In the genomic region with DNA sequence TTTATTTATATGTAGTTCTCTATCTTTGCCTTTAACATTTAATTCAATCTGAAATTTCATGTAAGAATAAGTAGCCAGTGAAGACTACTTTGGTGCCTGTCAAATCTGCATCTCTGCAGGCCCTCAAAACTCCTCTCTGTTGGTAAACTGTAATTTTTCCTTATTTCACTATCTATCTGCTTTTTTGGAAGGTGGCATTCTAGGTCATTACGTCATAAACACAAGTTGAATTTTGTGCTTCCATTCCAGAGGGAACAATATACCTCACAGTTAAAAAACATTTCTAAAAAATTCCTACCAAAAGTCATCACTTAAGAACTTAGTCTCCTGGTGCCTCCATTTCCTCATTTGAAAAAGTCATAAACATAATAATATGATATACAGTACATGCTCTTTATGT, we compare ENCODE assay signal across 26 cellular contexts.
"Had no signal": no experiment of that assay in that cellular context is flagged by ENCODE, and none has a peak within 500 bp of the region (broad histone marks: within the 10 kb centered on the region; RNA-seq: fewer than 3 reads in every experiment).

No MANE protein-coding gene starts in this region.

- DNase-seq: activated CD4-positive, alpha-beta T cell treated with anti-CD3 and anti-CD28 coated beads for 1 hour; activated CD4-positive, alpha-beta T cell treated with anti-CD3 and anti-CD28 coated beads, Interleukin-2, amount 10 ng/mL, durations not matched to agents 7 days and 5 days; activated CD4-positive, alpha-beta T cell treated with anti-CD3 and anti-CD28 coated beads, Interleukin-2, amount 50 U/mL, for 48 hours; activated CD4-positive, CD25-positive, alpha-beta regulatory T cell; activated CD8-positive, alpha-beta T cell treated with anti-CD3 and anti-CD28 coated beads, Interleukin-2, amount 10 ng/mL, durations not matched to agents 7 days and 5 days; activated gamma-delta T cell; activated naive CD4-positive, alpha-beta T cell treated with Interleukin-2 at 50 U/mL for 16 hours; activated naive CD8-positive, alpha-beta T cell treated with anti-CD3 and anti-CD28 coated beads, Interleukin-2, amount 10 ng/mL, durations not matched to agents 7 days and 5 days; activated T-cell treated with anti-CD3 and anti-CD28 coated beads, Interleukin-2, amount 50 U/mL, for 24 hours; amygdala; MM.1S; MV-4-11; NCI-H1092; NCI-H1436 treated with DMSO at 0.1 percent for 48 hours; NCI-H1694 treated with DMSO at 0.1 percent for 48 hours; NCI-H2029; NCI-H345; NCI-H524 treated with DMSO at 0.1 percent for 48 hours; Right ventricle myocardium superior; T1000; WERI-Rb-1 had no signal

- H3K9me3 ChIP-seq: ascending aorta had no signal

- H3K36me3 ChIP-seq: ascending aorta, cardiac muscle cell had no signal

- H3K36me3 Mint-ChIP-seq: activated naive CD8-positive, alpha-beta T cell treated with anti-CD3 and anti-CD28 coated beads, Interleukin-2, amount 10 ng/mL, durations not matched to agents 7 days and 5 days had no signal

- H3K9ac ChIP-seq: KMS-11 had no signal

- H3K4me3 Mint-ChIP-seq: activated CD4-positive, alpha-beta T cell treated with anti-CD3 and anti-CD28 coated beads, Interleukin-2, amount 10 ng/mL, durations not matched to agents 7 days and 5 days; activated CD8-positive, alpha-beta T cell treated with anti-CD3 and anti-CD28 coated beads, Interleukin-2, amount 10 ng/mL, durations not matched to agents 7 days and 5 days; activated naive CD4-positive, alpha-beta T cell treated with anti-CD3 and anti-CD28 coated beads, Interleukin-2, amount 50 U/mL, for 24 hours; activated naive CD8-positive, alpha-beta T cell treated with anti-CD3 and anti-CD28 coated beads, Interleukin-2, amount 10 ng/mL, durations not matched to agents 7 days and 5 days; activated T-cell treated with anti-CD3 and anti-CD28 coated beads, Interleukin-2, amount 50 U/mL, for 24 hours had no signal

- H3K27ac Mint-ChIP-seq: activated CD4-positive, alpha-beta T cell treated with anti-CD3 and anti-CD28 coated beads, Interleukin-2, amount 10 ng/mL, durations not matched to agents 7 days and 5 days; activated CD8-positive, alpha-beta T cell treated with anti-CD3 and anti-CD28 coated beads, Interleukin-2, amount 10 ng/mL, durations not matched to agents 7 days and 5 days; activated naive CD4-positive, alpha-beta T cell treated with anti-CD3 and anti-CD28 coated beads, Interleukin-2, amount 50 U/mL, for 24 hours; activated naive CD8-positive, alpha-beta T cell treated with anti-CD3 and anti-CD28 coated beads, Interleukin-2, amount 10 ng/mL, durations not matched to agents 7 days and 5 days; activated T-cell treated with anti-CD3 and anti-CD28 coated beads, Interleukin-2, amount 50 U/mL, for 24 hours; activated T-helper 2 cell treated with anti-CD3 and anti-CD28 coated beads, Interferon-gamma antibody, Interleukin-2, Interleukin-4, amounts not matched to agents 10 μg/mL and 5 μg/mL and 100 μg/mL, durations not matched to agents 14 hours and 24 hours and 36 hours had no signal

- H3K27ac ChIP-seq: ascending aorta, cardiac muscle cell, KMS-11, WERI-Rb-1 had no signal

- H3K27me3 Mint-ChIP-seq: activated CD4-positive, alpha-beta T cell treated with anti-CD3 and anti-CD28 coated beads, Interleukin-2, amount 10 ng/mL, durations not matched to agents 7 days and 5 days; activated naive CD4-positive, alpha-beta T cell treated with anti-CD3 and anti-CD28 coated beads, Interleukin-2, amount 50 U/mL, for 24 hours; activated naive CD8-positive, alpha-beta T cell treated with anti-CD3 and anti-CD28 coated beads, Interleukin-2, amount 10 ng/mL, durations not matched to agents 7 days and 5 days; activated T-cell treated with anti-CD3 and anti-CD28 coated beads, Interleukin-2, amount 50 U/mL, for 24 hours had no signal

- H3K27me3 ChIP-seq: ascending aorta, cardiac muscle cell had no signal

- H3K4me1 Mint-ChIP-seq: activated CD4-positive, alpha-beta T cell treated with anti-CD3 and anti-CD28 coated beads, Interleukin-2, amount 10 ng/mL, durations not matched to agents 7 days and 5 days; activated naive CD4-positive, alpha-beta T cell treated with anti-CD3 and anti-CD28 coated beads, Interleukin-2, amount 50 U/mL, for 24 hours; activated naive CD8-positive, alpha-beta T cell treated with anti-CD3 and anti-CD28 coated beads, Interleukin-2, amount 10 ng/mL, durations not matched to agents 7 days and 5 days had no signal

- H3K9me3 Mint-ChIP-seq: activated CD4-positive, alpha-beta T cell treated with anti-CD3 and anti-CD28 coated beads, Interleukin-2, amount 10 ng/mL, durations not matched to agents 7 days and 5 days; activated naive CD4-positive, alpha-beta T cell treated with anti-CD3 and anti-CD28 coated beads, Interleukin-2, amount 50 U/mL, for 24 hours; activated naive CD8-positive, alpha-beta T cell treated with anti-CD3 and anti-CD28 coated beads, Interleukin-2, amount 10 ng/mL, durations not matched to agents 7 days and 5 days; activated T-cell treated with anti-CD3 and anti-CD28 coated beads, Interleukin-2, amount 50 U/mL, for 24 hours; activated T-helper 2 cell treated with anti-CD3 and anti-CD28 coated beads, Interferon-gamma antibody, Interleukin-2, Interleukin-4, amounts not matched to agents 10 μg/mL and 5 μg/mL and 100 μg/mL, durations not matched to agents 14 hours and 24 hours and 36 hours had no signal

- H3K4me3 ChIP-seq: ascending aorta, cardiac muscle cell had no signal

- ATAC-seq: activated CD8-positive, alpha-beta T cell treated with anti-CD3 and anti-CD28 coated beads, Interleukin-2, amount 10 ng/mL, durations not matched to agents 7 days and 5 days had no signal

- H3K4me2 ChIP-seq: KMS-11 had no signal
